ENCODE assay signal across 14 cellular contexts in the genomic region with DNA sequence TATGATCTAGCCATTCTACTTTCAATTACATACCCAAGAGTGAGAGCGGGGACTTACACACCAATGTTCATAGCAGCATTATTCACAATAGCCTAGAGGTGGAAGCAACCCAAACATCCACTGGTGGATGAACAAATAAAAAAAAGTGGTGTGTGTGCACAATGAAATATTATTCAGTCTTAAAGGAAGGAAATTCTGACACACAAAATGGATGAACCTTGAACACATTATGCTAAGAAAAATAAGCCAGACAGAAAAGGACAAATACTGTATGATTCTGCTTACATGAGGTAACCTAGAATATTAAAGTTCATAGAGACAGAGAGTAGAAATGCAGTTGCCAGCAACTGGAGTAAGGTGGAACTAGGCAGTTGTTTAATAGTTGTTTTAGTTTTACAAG.
"Had no signal": no experiment of that assay in that cellular context is flagged by ENCODE, and none has a peak within 500 bp of the region (broad histone marks: within the 10 kb centered on the region; RNA-seq: fewer than 3 reads in every experiment).

No MANE protein-coding gene starts in this region.

- H3K27me3 ChIP-seq: dorsolateral prefrontal cortex, esophagus muscularis mucosa, upper lobe of left lung had no signal

- H3K9me3 ChIP-seq: esophagus muscularis mucosa, upper lobe of left lung had no signal

- H3K4me3 Mint-ChIP-seq: activated CD4-positive, alpha-beta T cell treated with anti-CD3 and anti-CD28 coated beads, Interleukin-2, amount 10 ng/mL, durations not matched to agents 24 days and 14 days; naive B cell had no signal

- H3K27ac ChIP-seq: dorsolateral prefrontal cortex, esophagus muscularis mucosa, upper lobe of left lung had no signal

- FAIRE-seq: endometrium had no signal

- DNase-seq: activated CD4-positive, alpha-beta T cell treated with anti-CD3 and anti-CD28 coated beads, Interleukin-2, amount 10 ng/mL, durations not matched to agents 24 days and 14 days; activated naive CD4-positive, alpha-beta T cell treated with anti-CD3 and anti-CD28 coated beads, Interleukin-2, amount 50 U/mL, for 16 hours; activated T-cell treated with anti-CD3 and anti-CD28 coated beads, Interleukin-2, amount 50 U/mL, for 48 hours; dorsolateral prefrontal cortex; left colon; naive B cell; right cardiac atrium; stimulated activated CD4-positive, alpha-beta T cell treated with anti-CD3 and anti-CD28 coated beads, Interleukin-1b, Interleukin-23, amount 100 ng/mL, for 48 hours; stimulated activated naive CD4-positive, alpha-beta T cell; T-helper 1 cell; upper lobe of left lung had no signal

- H3K9me3 Mint-ChIP-seq: activated CD4-positive, alpha-beta T cell treated with anti-CD3 and anti-CD28 coated beads, Interleukin-2, amount 10 ng/mL, durations not matched to agents 24 days and 14 days; naive B cell had no signal

- H3K4me3 ChIP-seq: dorsolateral prefrontal cortex, esophagus muscularis mucosa, lung, upper lobe of left lung had no signal

- H3K27me3 Mint-ChIP-seq: activated CD4-positive, alpha-beta T cell treated with anti-CD3 and anti-CD28 coated beads, Interleukin-2, amount 10 ng/mL, durations not matched to agents 24 days and 14 days; naive B cell had no signal

- ATAC-seq: left colon, right cardiac atrium had no signal

- H3K27ac Mint-ChIP-seq: activated CD4-positive, alpha-beta T cell treated with anti-CD3 and anti-CD28 coated beads, Interleukin-2, amount 10 ng/mL, durations not matched to agents 24 days and 14 days had no signal
